Comparison of ENCODE assay signal across 24 cellular contexts in the genomic region with DNA sequence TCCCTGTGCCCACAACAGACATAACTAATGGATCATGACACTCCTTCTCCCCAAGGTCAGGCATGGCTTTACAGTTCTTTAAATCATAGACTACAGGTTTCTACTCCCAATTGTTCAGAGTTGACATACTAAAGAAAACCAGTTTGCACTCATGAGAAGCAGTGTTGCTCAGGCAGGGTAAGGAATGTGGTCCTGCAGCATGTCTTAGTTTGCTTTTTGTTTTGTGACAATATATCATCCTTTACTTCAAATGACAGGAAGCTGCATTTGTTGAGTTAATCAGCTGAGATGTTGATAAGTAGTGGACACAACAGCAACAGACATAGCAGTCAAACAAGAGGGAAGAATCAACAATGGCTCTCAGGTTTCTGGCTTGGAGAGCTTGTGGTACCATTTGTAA.
DNase-seq lines count a peak whose midpoint lies in the region; ATAC-seq and TF ChIP-seq lines count a peak whose summit lies in the region.
"Had no signal": no experiment of that assay in that cellular context is flagged by ENCODE, and none has a peak within 500 bp of the region (broad histone marks: within the 10 kb centered on the region; RNA-seq: fewer than 3 reads in every experiment).

No MANE protein-coding gene starts in this region.

- intact Hi-C loops in Caco-2 (cut with micrococcal nuclease; ENCODE audit: unreplicated experiment), result no loop called here

- no peak overlapping the region for H3K4me3 Mint-ChIP-seq in Caco-2 (ENCODE audit: unreplicated experiment)
- H3K4me3 Mint-ChIP-seq in nephron, result no peak overlapping the region
- H3K4me3 Mint-ChIP-seq: CD14-positive monocyte; CD8-positive, alpha-beta memory T cell; HFFc6 had no signal

- POLR2A ChIA-PET in Caco-2 (lab: Charles Lee), result no interaction called here

- H3K79me2 ChIP-seq in Karpas-422 (ENCODE audit: low read length), result peaks cover 41% of the 10 kb centered on the region

- CTCF ChIA-PET in Caco-2 (lab: Charles Lee), result interaction anchor here (0.8 kb wide), 1 partner anchor 30 kb away, joined by 3 read pairs; no protein-coding TSS in a partner anchor

- ATAC-seq in esophagus mucosa (peak; percentile 39), foreskin keratinocyte (no peak)
- ATAC-seq: Right ventricle myocardium inferior had no signal

- H3K9me2 ChIP-seq in Karpas-422 (replicated peaks; ENCODE audit: insufficient read depth, low read length), result no peaks in the 10 kb centered on the region

- no peak for TF ChIP-seq CTCF in Caco-2 (IDR thresholded peaks at IDR 0.05; ENCODE audit: insufficient read depth in 1 of 2, low read depth in 1 of 2, low read length in 1 of 2, severe bottlenecking in 1 of 2, unreplicated experiment in 1 of 2)
- no peak for TF ChIP-seq CTCF in nephron (IDR thresholded peaks at IDR 0.05; ENCODE audit: unreplicated experiment in 3 of 3)
- no peak for TF ChIP-seq CTCF in foreskin keratinocyte (conservative IDR thresholded peaks at IDR 0.05)

- peak overlapping the region; percentile 24; the same call in 1 of the 2 replicates for H3K27ac ChIP-seq in Karpas-422 (ENCODE audit: low read length)
- no peak overlapping the region for H3K27ac ChIP-seq in foreskin keratinocyte
- H3K27ac ChIP-seq: HL-60 had no signal

- no peaks in the 10 kb centered on the region for H3K27me3 ChIP-seq in Caco-2 (replicated peaks; ENCODE audit: control insufficient read depth, insufficient read depth, low read length)
- H3K27me3 ChIP-seq in Karpas-422 (ENCODE audit: low read length), result no peaks in the 10 kb centered on the region
- H3K27me3 ChIP-seq in foreskin keratinocyte, result no peaks in the 10 kb centered on the region
- H3K27me3 ChIP-seq: BE2C had no signal

- no peaks in the 10 kb centered on the region for H3K27me3 Mint-ChIP-seq in Caco-2 (ENCODE audit: insufficient read depth, unreplicated experiment)
- peaks cover 25% of the 10 kb centered on the region for H3K27me3 Mint-ChIP-seq in nephron (ENCODE audit: low read depth)
- H3K27me3 Mint-ChIP-seq: CD8-positive, alpha-beta memory T cell had no signal

- H3K4me1 Mint-ChIP-seq in Caco-2 (ENCODE audit: low read depth, unreplicated experiment) (peaks cover 23% of the 10 kb centered on the region), nephron (peaks cover 35% of the 10 kb centered on the region)
- H3K4me1 Mint-ChIP-seq: CD14-positive monocyte had no signal

- H3K9me3 ChIP-seq in Caco-2 (no peaks in the 10 kb centered on the region), Karpas-422 (ENCODE audit: low read length) (no peaks in the 10 kb centered on the region)
- H3K9me3 ChIP-seq: BE2C, HAP-1 had no signal

- H3K4me2 ChIP-seq in Karpas-422 (ENCODE audit: low read depth, low read length, poor library complexity, severe bottlenecking), result no peak overlapping the region

- H4K20me1 ChIP-seq in Karpas-422 (ENCODE audit: insufficient read depth, low read depth, low read length), result peaks cover 3% of the 10 kb centered on the region; the same call in 1 of the 2 replicates

- H3K4me1 ChIP-seq in Caco-2 (peaks cover 10% of the 10 kb centered on the region), Karpas-422 (ENCODE audit: low read length) (peaks cover 43% of the 10 kb centered on the region), foreskin keratinocyte (no peaks in the 10 kb centered on the region)
- H3K4me1 ChIP-seq: BE2C had no signal

- no peaks in the 10 kb centered on the region for H3K36me3 Mint-ChIP-seq in Caco-2 (ENCODE audit: insufficient read depth, unreplicated experiment)
- H3K36me3 Mint-ChIP-seq in nephron (ENCODE audit: low read depth), result peaks cover 7% of the 10 kb centered on the region

- no peak overlapping the region for H3K4me3 ChIP-seq in Caco-2 (ENCODE audit: low read depth, low read length)
- no peak overlapping the region for H3K4me3 ChIP-seq in Karpas-422 (ENCODE audit: low read length)
- H3K4me3 ChIP-seq: HAP-1 had no signal

- peaks cover 13% of the 10 kb centered on the region for H3K9me3 Mint-ChIP-seq in Caco-2 (ENCODE audit: unreplicated experiment)
- H3K9me3 Mint-ChIP-seq in nephron, result peaks cover 5% of the 10 kb centered on the region

- H3K9ac ChIP-seq in Karpas-422 (ENCODE audit: low read length), result no peak overlapping the region

- H2AFZ ChIP-seq in Karpas-422 (ENCODE audit: low read length), result no peak overlapping the region

- H3K27ac Mint-ChIP-seq in Caco-2 (ENCODE audit: unreplicated experiment) (peak overlapping the region; percentile 37), nephron (peak overlapping the region in 2 of 3 experiments; percentile 7 to 15)
- H3K27ac Mint-ChIP-seq: HFFc6 had no signal

- no peaks in the 10 kb centered on the region for H3K36me3 ChIP-seq in Caco-2 (ENCODE audit: control insufficient read depth, insufficient read depth, low read length)
- H3K36me3 ChIP-seq in Karpas-422 (ENCODE audit: insufficient read depth, low read length), result peaks cover 20% of the 10 kb centered on the region
- H3K36me3 ChIP-seq: BE2C, HAP-1 had no signal

- DNase-seq in Caco-2, result peak in 1 of 2 experiments; percentile 49
- no peak for DNase-seq in Karpas-422
- no peak for DNase-seq in foreskin keratinocyte
- no peak for DNase-seq in activated CD4-positive, alpha-beta T cell treated with anti-CD3 and anti-CD28 coated beads for 4 hours
- DNase-seq in NCI-H1930 (lab: John Stamatoyannopoulos, UW), result no peak
- DNase-seq: BE2C; Calu3; CD8-positive, alpha-beta memory T cell; DMS79 treated with DMSO at 0.1 percent for 48 hours; GOT3; HFFc6; NCI-H1092; NCI-H1417 treated with DMSO at 0.1 percent for 48 hours; NCI-H1694 treated with DMSO at 0.1 percent for 48 hours; NCI-H2107; NCI-H446; NCI-H524 treated with DMSO at 0.1 percent for 48 hours; NCI-H774 had no signal

- BruUV-seq in Caco-2 (replicated peaks; lab: Mats Ljungman, UMichigan), result no TSS peak
